8 cellular contexts compared by ENCODE assay signal in genomic region chr2:237700583-237701032, GRCh38.
A peak's percentile ranks its signal among the peaks of the same experiment; 100 is the strongest.
DNase-seq lines count a peak whose midpoint lies in the region; ATAC-seq and TF ChIP-seq lines count a peak whose summit lies in the region.

No MANE protein-coding gene starts in this region.

- peaks cover 10% of the 10 kb centered on the region for H3K27me3 Mint-ChIP-seq in HFFc6 (ENCODE audit: insufficient read depth)
- no peaks in the 10 kb centered on the region for H3K27me3 Mint-ChIP-seq in activated naive CD8-positive, alpha-beta T cell treated with anti-CD3 and anti-CD28 coated beads, Interleukin-2, amount 10 ng/mL, durations not matched to agents 7 days and 5 days

- peak overlapping the region; percentile 92 to 95 for H3K27ac ChIP-seq in SK-N-SH (ENCODE audit: low read depth in 2 of 2, low read length in 1 of 2)

- CTCF ChIA-PET in SK-N-SH (lab: Yijun Ruan, JAX) = interaction anchor here (1.0 to 4.6 kb wide), 4 partner anchors 8 to 44 kb away, joined by 3 to 22 read pairs (median 7); no protein-coding TSS in a partner anchor

- no peak overlapping the region for H3K4me3 ChIP-seq in SK-N-SH (ENCODE audit: low read depth in 2 of 2, low read length in 1 of 2)

- peak overlapping the region; percentile 24; the same call in 1 of the 2 replicates for H3K9ac ChIP-seq in SK-N-SH

- peak overlapping the region; percentile 16; the same call in 1 of the 2 replicates for H3K4me3 Mint-ChIP-seq in HFFc6
- H3K4me3 Mint-ChIP-seq in activated naive CD8-positive, alpha-beta T cell treated with anti-CD3 and anti-CD28 coated beads, Interleukin-2, amount 10 ng/mL, durations not matched to agents 7 days and 5 days = peak overlapping the region; percentile 82

- peaks cover 61 to 92% of the 10 kb centered on the region in 2 experiments for H3K4me1 ChIP-seq in SK-N-SH (ENCODE audit: control insufficient read depth in 1 of 2, insufficient read depth in 2 of 2, low read depth in 1 of 2, low read length in 1 of 2)

- TF ChIP-seq EP300 in SK-N-SH (IDR thresholded peaks at IDR 0.05; ENCODE audit: borderline replicate concordance in 1 of 2, low read depth in 1 of 2, low read length in 1 of 2) = no peak

- H3K27me3 ChIP-seq in SK-N-SH (ENCODE audit: insufficient read depth) = no peaks in the 10 kb centered on the region

- TF ChIP-seq CTCF in HFFc6 (IDR thresholded peaks at IDR 0.05) (no peak), SK-N-SH (IDR thresholded peaks at IDR 0.05) (no peak)

- H3K27ac Mint-ChIP-seq in HFFc6 = peak overlapping the region; percentile 96
- H3K27ac Mint-ChIP-seq in activated naive CD8-positive, alpha-beta T cell treated with anti-CD3 and anti-CD28 coated beads, Interleukin-2, amount 10 ng/mL, durations not matched to agents 7 days and 5 days = peak overlapping the region; percentile 92

- no peaks in the 10 kb centered on the region for H3K9me2 ChIP-seq in SK-N-SH

- 72% methylated on average over 9 of the region's 11 CpGs for WGBS in SK-N-SH (ENCODE audit: low lambda C conversion rate)

- H2AFZ ChIP-seq in SK-N-SH (ENCODE audit: low read depth) = no peak overlapping the region

- H3K4me2 ChIP-seq in SK-N-SH = peak overlapping the region; percentile 80

- 0 out of 2 replicates have a peak, but pooled peaks cover 11% of the 10 kb centered on the region for H3K36me3 Mint-ChIP-seq in HFFc6 (ENCODE audit: low read depth)
- peaks cover 18% of the 10 kb centered on the region for H3K36me3 Mint-ChIP-seq in activated naive CD8-positive, alpha-beta T cell treated with anti-CD3 and anti-CD28 coated beads, Interleukin-2, amount 10 ng/mL, durations not matched to agents 7 days and 5 days

- peaks cover 30% of the 10 kb centered on the region for H3F3A ChIP-seq in SK-N-SH (replicated peaks; ENCODE audit: insufficient read depth)

- ATAC-seq in activated naive CD8-positive, alpha-beta T cell treated with anti-CD3 and anti-CD28 coated beads, Interleukin-2, amount 10 ng/mL, durations not matched to agents 7 days and 5 days (ENCODE audit: low read depth) = peak; percentile 39
- ATAC-seq in GM18498 (IDR thresholded peaks at IDR 0.05; ENCODE audit: unreplicated experiment) (no peak), GM21381 (IDR thresholded peaks at IDR 0.05; ENCODE audit: unreplicated experiment) (no peak)

- no peaks in the 10 kb centered on the region for H3K9me3 Mint-ChIP-seq in HFFc6
- no peaks in the 10 kb centered on the region for H3K9me3 Mint-ChIP-seq in activated naive CD8-positive, alpha-beta T cell treated with anti-CD3 and anti-CD28 coated beads, Interleukin-2, amount 10 ng/mL, durations not matched to agents 7 days and 5 days

- peaks cover 100% of the 10 kb centered on the region for H3K79me2 ChIP-seq in SK-N-SH (ENCODE audit: insufficient read depth)

- peaks cover 78% of the 10 kb centered on the region for H4K20me1 ChIP-seq in SK-N-SH (ENCODE audit: insufficient read depth)

- TF ChIP-seq RAD21 in SK-N-SH (IDR thresholded peaks at IDR 0.05; ENCODE audit: low read length) = no peak

- peak; percentile 34 for DNase-seq in AG08395 (ENCODE audit: low spot score)
- peak; percentile 42 for DNase-seq in HFFc6
- peak; percentile 44 for DNase-seq in SK-N-SH
- DNase-seq in activated naive CD8-positive, alpha-beta T cell treated with anti-CD3 and anti-CD28 coated beads, Interleukin-2, amount 10 ng/mL, durations not matched to agents 7 days and 5 days = peak; percentile 55
- peak; percentile 92 for DNase-seq in left kidney (ENCODE audit: low read depth, low spot score)
- DNase-seq in stimulated activated CD4-positive, alpha-beta T cell treated with anti-CD3 and anti-CD28 coated beads, TNF-alpha, amount 100 ng/mL, for 4 hours (ENCODE audit: low read depth in 3 of 3) = peak; percentile 53 to 79 (median 74)

- no peaks in the 10 kb centered on the region for H3K9me3 ChIP-seq in SK-N-SH

- POLR2A ChIA-PET in SK-N-SH (lab: Yijun Ruan, JAX) = no interaction called here
- POLR2A ChIA-PET in activated naive CD8-positive, alpha-beta T cell treated with anti-CD3 and anti-CD28 coated beads, Interleukin-2, amount 10 ng/mL, durations not matched to agents 7 days and 5 days (lab: Charles Lee) = interaction anchor here (0.9 to 3.6 kb wide), 3 partner anchors 8 to 61 kb away, joined by 3 to 46 read pairs (median 14); no protein-coding TSS in a partner anchor

- peaks cover 87% of the 10 kb centered on the region for H3K4me1 Mint-ChIP-seq in HFFc6 (ENCODE audit: low read depth)
- peaks cover 83% of the 10 kb centered on the region for H3K4me1 Mint-ChIP-seq in activated naive CD8-positive, alpha-beta T cell treated with anti-CD3 and anti-CD28 coated beads, Interleukin-2, amount 10 ng/mL, durations not matched to agents 7 days and 5 days

- peaks cover 0 to 1% of the 10 kb centered on the region in 2 experiments for H3K36me3 ChIP-seq in SK-N-SH (replicated peaks in 1 of 2; ENCODE audit: control insufficient read depth in 1 of 2, insufficient read depth in 2 of 2, low read length in 1 of 2)

TF ChIP-seq in SK-N-SH, 30 proteins besides CTCF, POLR2A, EP300 and RAD21:
- TF ChIP-seq USF1 (IDR thresholded peaks at IDR 0.05; ENCODE audit: borderline replicate concordance, low read depth) (no peak), TCF12 (IDR thresholded peaks at IDR 0.05) (peak; percentile 30; the same call in 1 of the 2 replicates)

Comparison
In these comparisons a context has a peak if more than half of its experiments do, and no peak if none do; other contexts are left out.
1. DNase-seq: peak in every context shown above with its lines; median percentile 92 in left kidney; 74 in stimulated activated CD4-positive, alpha-beta T cell treated with anti-CD3 and anti-CD28 coated beads, TNF-alpha, amount 100 ng/mL, for 4 hours; 55 in activated naive CD8-positive, alpha-beta T cell treated with anti-CD3 and anti-CD28 coated beads, Interleukin-2, amount 10 ng/mL, durations not matched to agents 7 days and 5 days; 44 in SK-N-SH; 42 in HFFc6; 34 in AG08395.